ENCODE assay signal across 1 cellular context in genomic region chr18:39241534-39241933, GRCh38.
TF ChIP-seq lines count a peak whose summit lies in the region.

No MANE protein-coding gene starts in this region.

TF ChIP-seq in HepG2, 621 proteins besides CTCF, POLR2A, EP300 and RAD21 (continued from another document and continues in another):
- TF ChIP-seq KIAA2018 (CRISPR knock-in tag; IDR thresholded peaks at IDR 0.05; ENCODE audit: borderline replicate concordance): no peak
- no peak for TF ChIP-seq MZF1 (CRISPR knock-in tag; IDR thresholded peaks at IDR 0.05; ENCODE audit: borderline replicate concordance)
- no peak for TF ChIP-seq LCORL (IDR thresholded peaks at IDR 0.05)
- TF ChIP-seq LCORL (CRISPR knock-in tag; IDR thresholded peaks at IDR 0.05): no peak
- no peak for TF ChIP-seq ZNF713 (CRISPR knock-in tag; IDR thresholded peaks at IDR 0.05)
- peak; percentile 70 for TF ChIP-seq NCOA2 (CRISPR knock-in tag; IDR thresholded peaks at IDR 0.05)
- peak; percentile 83 for TF ChIP-seq MIXL1 (CRISPR knock-in tag; IDR thresholded peaks at IDR 0.05)
- TF ChIP-seq ZKSCAN1 (IDR thresholded peaks at IDR 0.05; ENCODE audit: low read length): no peak
- no peak for TF ChIP-seq ZNF580 (CRISPR knock-in tag; IDR thresholded peaks at IDR 0.05; ENCODE audit: borderline replicate concordance, low read depth)
- no peak for TF ChIP-seq ZNF230 (CRISPR knock-in tag; IDR thresholded peaks at IDR 0.05)
- TF ChIP-seq KLF9 (CRISPR knock-in tag; IDR thresholded peaks at IDR 0.05; ENCODE audit: low read depth): no peak
- no peak for TF ChIP-seq ZNF775 (CRISPR knock-in tag; IDR thresholded peaks at IDR 0.05; ENCODE audit: borderline replicate concordance)
- TF ChIP-seq ZNF737 (CRISPR knock-in tag; IDR thresholded peaks at IDR 0.05; ENCODE audit: borderline replicate concordance): no peak
- TF ChIP-seq ZMYM3 (CRISPR knock-in tag; IDR thresholded peaks at IDR 0.05): no peak
- no peak for TF ChIP-seq ZNF510 (CRISPR knock-in tag; IDR thresholded peaks at IDR 0.05; ENCODE audit: low read depth)
- peak; percentile 81 for TF ChIP-seq TCF7 (IDR thresholded peaks at IDR 0.05; ENCODE audit: low read depth)
- no peak for TF ChIP-seq RNF219 (CRISPR knock-in tag; IDR thresholded peaks at IDR 0.05)
- TF ChIP-seq FOSL2 (CRISPR knock-in tag; IDR thresholded peaks at IDR 0.05): peak; percentile 57
- no peak for TF ChIP-seq HNF1B (CRISPR knock-in tag; IDR thresholded peaks at IDR 0.05)
- TF ChIP-seq CREM (IDR thresholded peaks at IDR 0.05): peak; percentile 59
- no peak for TF ChIP-seq CREM (CRISPR knock-in tag; IDR thresholded peaks at IDR 0.05)
- no peak for TF ChIP-seq KMT2A (CRISPR knock-in tag; IDR thresholded peaks at IDR 0.05)
- no peak for TF ChIP-seq ZBTB44 (CRISPR knock-in tag; IDR thresholded peaks at IDR 0.05)
- TF ChIP-seq KDM5A (IDR thresholded peaks at IDR 0.05; ENCODE audit: borderline replicate concordance, low read length): no peak
- TF ChIP-seq ZNF562 (CRISPR knock-in tag; IDR thresholded peaks at IDR 0.05; ENCODE audit: borderline replicate concordance): no peak
- TF ChIP-seq JARID2 (CRISPR knock-in tag; IDR thresholded peaks at IDR 0.05; ENCODE audit: insufficient replicate concordance): no peak
- no peak for TF ChIP-seq ZNF570 (CRISPR knock-in tag; IDR thresholded peaks at IDR 0.05; ENCODE audit: borderline replicate concordance)
- no peak for TF ChIP-seq PCBP1 (IDR thresholded peaks at IDR 0.05; ENCODE audit: borderline replicate concordance, low read depth, low read length)
- no peak for TF ChIP-seq ZBTB33 (CRISPR knock-in tag; IDR thresholded peaks at IDR 0.05)
- no peak for TF ChIP-seq ZNF557 (CRISPR knock-in tag; IDR thresholded peaks at IDR 0.05)
- TF ChIP-seq NFYB (CRISPR knock-in tag; IDR thresholded peaks at IDR 0.05): no peak
- TF ChIP-seq REPIN1 (CRISPR knock-in tag; IDR thresholded peaks at IDR 0.05; ENCODE audit: borderline replicate concordance, low read depth): no peak
- TF ChIP-seq AHDC1 (CRISPR knock-in tag; IDR thresholded peaks at IDR 0.05; ENCODE audit: borderline replicate concordance): peak; percentile 85; the same call in 1 of the 2 replicates
- TF ChIP-seq REXO4 (CRISPR knock-in tag; IDR thresholded peaks at IDR 0.05; ENCODE audit: borderline replicate concordance): no peak
- TF ChIP-seq ZNF12 (CRISPR knock-in tag; IDR thresholded peaks at IDR 0.05): peak; percentile 50; the same call in 1 of the 2 replicates
- TF ChIP-seq FOXP1 (IDR thresholded peaks at IDR 0.05): peak; percentile 83
- TF ChIP-seq FOXP1 (CRISPR knock-in tag; IDR thresholded peaks at IDR 0.05): peak; percentile 93
- no peak for TF ChIP-seq SNAPC2 (CRISPR knock-in tag; IDR thresholded peaks at IDR 0.05)
